Comparison of ENCODE assay signal across 1 cellular context in the genomic region with DNA sequence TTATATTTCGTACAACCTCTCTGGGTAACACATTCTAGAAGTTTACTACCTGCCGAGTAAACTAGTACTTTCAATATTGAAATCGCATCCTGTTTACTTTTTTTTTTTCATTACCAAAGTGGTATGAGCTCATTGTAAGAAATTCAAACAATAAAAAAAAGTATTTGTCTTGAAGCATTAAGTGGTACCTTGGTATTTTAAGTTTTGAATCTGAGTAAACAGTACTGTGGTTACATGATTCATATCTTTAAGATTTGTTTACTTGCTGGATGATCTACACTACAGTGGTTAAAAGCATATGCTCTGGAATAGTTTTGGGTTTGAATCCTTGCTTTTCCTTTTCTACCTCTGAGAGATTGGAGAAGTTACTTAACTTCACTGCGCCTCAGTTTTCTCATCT.
TF ChIP-seq lines count a peak whose summit lies in the region.

No MANE protein-coding gene starts in this region.

TF ChIP-seq in IMR-90, 13 proteins besides CTCF, POLR2A, EP300 and RAD21:
- TF ChIP-seq CEBPB (IDR thresholded peaks at IDR 0.05; ENCODE audit: low read depth, low read length), result no peak
- no peak for TF ChIP-seq MAFK (IDR thresholded peaks at IDR 0.05; ENCODE audit: low read depth, low read length)
- TF ChIP-seq, protein P1, sequence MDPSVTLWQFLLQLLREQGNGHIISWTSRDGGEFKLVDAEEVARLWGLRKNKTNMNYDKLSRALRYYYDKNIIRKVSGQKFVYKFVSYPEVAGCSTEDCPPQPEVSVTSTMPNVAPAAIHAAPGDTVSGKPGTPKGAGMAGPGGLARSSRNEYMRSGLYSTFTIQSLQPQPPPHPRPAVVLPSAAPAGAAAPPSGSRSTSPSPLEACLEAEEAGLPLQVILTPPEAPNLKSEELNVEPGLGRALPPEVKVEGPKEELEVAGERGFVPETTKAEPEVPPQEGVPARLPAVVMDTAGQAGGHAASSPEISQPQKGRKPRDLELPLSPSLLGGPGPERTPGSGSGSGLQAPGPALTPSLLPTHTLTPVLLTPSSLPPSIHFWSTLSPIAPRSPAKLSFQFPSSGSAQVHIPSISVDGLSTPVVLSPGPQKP (IDR thresholded peaks at IDR 0.05; ENCODE audit: borderline replicate concordance, low read depth, low read length), result no peak
- TF ChIP-seq BHLHE40 (IDR thresholded peaks at IDR 0.05; ENCODE audit: low read depth, low read length), result no peak
- TF ChIP-seq, protein P2, sequence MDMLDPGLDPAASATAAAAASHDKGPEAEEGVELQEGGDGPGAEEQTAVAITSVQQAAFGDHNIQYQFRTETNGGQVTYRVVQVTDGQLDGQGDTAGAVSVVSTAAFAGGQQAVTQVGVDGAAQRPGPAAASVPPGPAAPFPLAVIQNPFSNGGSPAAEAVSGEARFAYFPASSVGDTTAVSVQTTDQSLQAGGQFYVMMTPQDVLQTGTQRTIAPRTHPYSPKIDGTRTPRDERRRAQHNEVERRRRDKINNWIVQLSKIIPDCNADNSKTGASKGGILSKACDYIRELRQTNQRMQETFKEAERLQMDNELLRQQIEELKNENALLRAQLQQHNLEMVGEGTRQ (IDR thresholded peaks at IDR 0.05; ENCODE audit: low read depth, low read length), result no peak
- TF ChIP-seq MAZ (IDR thresholded peaks at IDR 0.05; ENCODE audit: borderline replicate concordance, low read depth, low read length), result no peak
- no peak for TF ChIP-seq RCOR1 (IDR thresholded peaks at IDR 0.05; ENCODE audit: insufficient replicate concordance, low read length)
- no peak for TF ChIP-seq SMC3 (IDR thresholded peaks at IDR 0.05; ENCODE audit: low read depth, low read length)
- no peak for TF ChIP-seq FOS (IDR thresholded peaks at IDR 0.05; ENCODE audit: low read depth, low read length)
- no peak for TF ChIP-seq RFX5 (IDR thresholded peaks at IDR 0.05; ENCODE audit: low read depth, low read length)
- no peak for TF ChIP-seq CHD1 (IDR thresholded peaks at IDR 0.05; ENCODE audit: low read depth, low read length)
- TF ChIP-seq MXI1 (IDR thresholded peaks at IDR 0.05; ENCODE audit: borderline replicate concordance, low read depth, low read length), result no peak
- TF ChIP-seq NFE2L2 (IDR thresholded peaks at IDR 0.05; ENCODE audit: low read depth, low read length), result no peak
